ENCODE assay signal across 1 cellular context in genomic region chr6:27374824-27375612, GRCh38.
TF ChIP-seq lines count a peak whose summit lies in the region.

No MANE protein-coding gene starts in this region.

TF ChIP-seq in HEK293, 187 proteins besides CTCF, POLR2A, EP300 and RAD21 (continued from another document):
- TF ChIP-seq SP7 (tag by site-specific recombination; IDR thresholded peaks at IDR 0.05) (peak; percentile 35; the same call in 1 of the 2 replicates), ZNF341 (tag by site-specific recombination; IDR thresholded peaks at IDR 0.05; ENCODE audit: low read depth) (peak; percentile 87), ZNF629 (tag by site-specific recombination; IDR thresholded peaks at IDR 0.05) (peak; percentile 30; the same call in 1 of the 2 replicates), SP3 (tag by site-specific recombination; IDR thresholded peaks at IDR 0.05) (peak; percentile 80), SP2 (tag by site-specific recombination; IDR thresholded peaks at IDR 0.05) (0 out of 2 replicates have a peak, but pooled peaks have one; percentile 15), ZNF548 (tag by site-specific recombination; IDR thresholded peaks at IDR 0.05) (no peak), ZBTB21 (tag by site-specific recombination; IDR thresholded peaks at IDR 0.05) (peak; percentile 58; the same call in 1 of the 2 replicates), ZNF214 (tag by site-specific recombination; IDR thresholded peaks at IDR 0.05; ENCODE audit: borderline replicate concordance) (no peak)
